In genomic region chr3:12817341-12817705, GRCh38 we compare ENCODE assay signal across 19 cellular contexts. TPM values are rescaled to one million over a fixed set of nuclear protein-coding genes. Genes with fewer than 3 reads are reported as not detected.
"Had no signal": no experiment of that assay in that cellular context is flagged by ENCODE, and none has a peak within 500 bp of the region (broad histone marks: within the 10 kb centered on the region; RNA-seq: fewer than 3 reads in every experiment).

No MANE protein-coding gene starts in this region.

- DNase-seq: activated CD4-positive, alpha-beta T cell treated with anti-CD3 and anti-CD28 coated beads for 1 hour; activated CD4-positive, alpha-beta T cell treated with anti-CD3 and anti-CD28 coated beads, Interleukin-2, amount 50 U/mL, for 4 hours; activated CD8-positive, alpha-beta memory T cell treated with anti-CD3 and anti-CD28 coated beads, Interleukin-2, amount 10 ng/mL, durations not matched to agents 7 days and 5 days; activated naive CD4-positive, alpha-beta T cell treated with anti-CD3 and anti-CD28 coated beads, Interleukin-2, amount 10 ng/mL, durations not matched to agents 7 days and 5 days; activated T-cell treated with anti-CD3 and anti-CD28 coated beads, Interleukin-2, amount 50 U/mL, for 1 hour; midbrain; retina; stimulated activated naive CD8-positive, alpha-beta T cell treated with anti-CD3 and anti-CD28 coated beads, Interleukin-15, Interleukin-2, amounts not matched to agents 100 U/mL and 50 U/mL, for 24 hours; T-helper 9 cell; trophoblast cell had no signal

- H3K4me3 ChIP-seq: cardiac muscle cell, esophagus muscularis mucosa, lung, skin epidermis had no signal

- H3K27ac ChIP-seq: cardiac muscle cell, esophagus muscularis mucosa, neutrophil, parathyroid adenoma, skin epidermis had no signal

- H3K4me1 ChIP-seq: esophagus muscularis mucosa, parathyroid adenoma had no signal

- H3K9me3 ChIP-seq: esophagus muscularis mucosa, neutrophil had no signal

- H3K9ac ChIP-seq: parathyroid adenoma had no signal

- H2AFZ ChIP-seq: parathyroid adenoma had no signal

- H3K79me2 ChIP-seq: parathyroid adenoma had no signal

- H3K27me3 ChIP-seq: cardiac muscle cell, esophagus muscularis mucosa had no signal

- ATAC-seq: activated CD8-positive, alpha-beta memory T cell treated with anti-CD3 and anti-CD28 coated beads, Interleukin-2, amount 10 ng/mL, durations not matched to agents 7 days and 5 days; stimulated activated naive CD8-positive, alpha-beta T cell treated with anti-CD3 and anti-CD28 coated beads, Interleukin-15, Interleukin-2, amounts not matched to agents 100 U/mL and 50 U/mL, for 24 hours; T-cell had no signal

- H3K36me3 ChIP-seq: neutrophil had no signal

RNA-seq across cellular contexts. Expression of gene TMEM40, which starts 58.3 kb away (rescaled TPM):
- total RNA-seq: activated CD8-positive, alpha-beta memory T cell treated with anti-CD3 and anti-CD28 coated beads, Interleukin-2, amount 10 ng/mL, durations not matched to agents 7 days and 5 days; esophagus muscularis mucosa; glomerular endothelial cell; myocyte; T-cell had no signal
